In the genomic region with DNA sequence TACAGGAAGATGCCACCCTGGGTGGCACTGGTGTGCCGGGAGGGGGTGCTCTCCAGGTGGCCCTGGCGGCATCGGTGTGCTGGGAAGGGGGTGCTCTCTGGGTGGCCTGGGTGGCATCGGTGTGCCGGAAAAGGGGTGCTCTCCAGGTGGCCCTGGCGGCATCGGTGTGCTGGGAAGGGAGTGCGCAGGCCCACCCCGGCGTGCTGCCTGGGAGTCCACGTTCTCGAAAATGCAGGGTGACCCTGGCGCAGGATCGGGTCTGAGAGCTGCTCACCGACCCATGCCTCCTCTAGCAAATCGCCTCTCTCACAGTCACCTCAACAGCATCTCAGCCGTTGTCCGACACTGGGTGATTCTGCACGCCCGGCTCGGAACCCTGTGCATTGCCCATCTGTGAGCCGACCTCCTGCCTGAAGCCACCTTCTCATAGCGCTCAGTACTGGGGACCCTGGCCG, we compare ENCODE assay signal across 17 cellular contexts. TPM values are rescaled to one million over a fixed set of nuclear protein-coding genes. Genes with fewer than 3 reads are reported as not detected.
DNase-seq lines count a peak whose midpoint lies in the region; ATAC-seq and TF ChIP-seq lines count a peak whose summit lies in the region.
"Had no signal": no experiment of that assay in that cellular context is flagged by ENCODE, and none has a peak within 500 bp of the region (broad histone marks: within the 10 kb centered on the region; RNA-seq: fewer than 3 reads in every experiment).

No MANE protein-coding gene starts in this region.

- ATAC-seq in activated T-cell treated with anti-CD3 and anti-CD28 coated beads, Interleukin-2, amount 50 U/mL, for 72 hours (replicated peaks in 1 of 2) = no peak
- no peak for ATAC-seq in Panc1
- ATAC-seq: mucosa of descending colon, pancreas had no signal

- H3K4me1 ChIP-seq in Panc1 (ENCODE audit: control insufficient read depth, insufficient read depth, low read length) = peaks cover 35% of the 10 kb centered on the region
- H3K4me1 ChIP-seq in endodermal cell (ENCODE audit: control insufficient read depth, insufficient read depth, low read length) = no peaks in the 10 kb centered on the region
- peaks cover 0 to 62% (median 39%) of the 10 kb centered on the region in 6 donors for H3K4me1 ChIP-seq in spleen

- CTCF ChIA-PET in Panc1 (lab: Charles Lee) = no interaction called here

- DNase-seq in activated T-cell treated with anti-CD3 and anti-CD28 coated beads, Interleukin-2, amount 50 U/mL, for 72 hours = no peak
- DNase-seq in activated T-cell treated with anti-CD3 and anti-CD28 coated beads for 4 hours = no peak
- no peak for DNase-seq in Panc1 (ENCODE audit: low read depth, low spot score)
- peak; percentile 37 for DNase-seq in endodermal cell
- peak; percentile 60 for DNase-seq in spleen
- no peak for DNase-seq in cortex of kidney (lab: John Stamatoyannopoulos, UW)
- no peak for DNase-seq in HuH-7 (ENCODE audit: low spot score)
- no peak for DNase-seq in SW480 (ENCODE audit: low spot score)
- DNase-seq: COR-L47, hypothalamus, KG1, NCI-H1092, NCI-H526 treated with DMSO at 0.1 percent for 48 hours had no signal

- peaks cover 49% of the 10 kb centered on the region for H3K4me1 Mint-ChIP-seq in activated T-cell treated with anti-CD3 and anti-CD28 coated beads, Interleukin-2, amount 50 U/mL, for 72 hours (ENCODE audit: low read depth)
- H3K4me1 Mint-ChIP-seq in endodermal cell = peaks cover 4% of the 10 kb centered on the region

- no peaks in the 10 kb centered on the region for H3K27me3 ChIP-seq in Panc1 (ENCODE audit: control insufficient read depth, insufficient read depth, low read length)
- no peaks in the 10 kb centered on the region for H3K27me3 ChIP-seq in endodermal cell (ENCODE audit: control insufficient read depth, insufficient read depth, low read length, poor library complexity, severe bottlenecking)
- H3K27me3 ChIP-seq in spleen (replicated peaks in 1 of 7) = no peaks in the 10 kb centered on the region
- H3K27me3 ChIP-seq: pancreas, uterus had no signal

- peaks cover 26% of the 10 kb centered on the region in 2 donors for H3K36me3 Mint-ChIP-seq in activated T-cell treated with anti-CD3 and anti-CD28 coated beads, Interleukin-2, amount 50 U/mL, for 72 hours (ENCODE audit: insufficient read depth in 2 of 2)
- peaks cover 5% of the 10 kb centered on the region for H3K36me3 Mint-ChIP-seq in endodermal cell (ENCODE audit: low read depth)

- no peaks in the 10 kb centered on the region for H3K9me3 ChIP-seq in Panc1 (ENCODE audit: control insufficient read depth, insufficient read depth, low read depth, low read length)
- H3K9me3 ChIP-seq in endodermal cell (ENCODE audit: control insufficient read depth, low read length) = peaks cover 27% of the 10 kb centered on the region
- peaks cover 3 to 37% (median 29%) of the 10 kb centered on the region in 8 donors for H3K9me3 ChIP-seq in spleen
- H3K9me3 ChIP-seq: pancreas had no signal

- no peak for TF ChIP-seq POLR2A in spleen (IDR thresholded peaks at IDR 0.05)

- in situ Hi-C loops in Panc1 (cut with HindIII; ENCODE audit: low pct_unique_long_range_greater_than_20kb, low sequenced_read_pairs) = no loop called here

- H3K36me3 ChIP-seq in Panc1 (ENCODE audit: control insufficient read depth, insufficient read depth, low read length) (no peaks in the 10 kb centered on the region), endodermal cell (ENCODE audit: control insufficient read depth, insufficient read depth, low read length) (no peaks in the 10 kb centered on the region), spleen (peaks cover 0 to 10% (median 0%) of the 10 kb centered on the region in 6 donors)
- H3K36me3 ChIP-seq: pancreas, uterus had no signal

- intact Hi-C loops in Panc1 (cut with micrococcal nuclease; ENCODE audit: unreplicated experiment) (loop anchor here (10.0 kb wide), 1 partner anchor 51 kb away; no protein-coding TSS in a partner anchor), spleen (cut with DNase I; ENCODE audit: low total_unique reads) (no loop called here)

- POLR2A ChIA-PET in Panc1 (lab: Charles Lee) = no interaction called here

- no peak overlapping the region for H3K4me3 Mint-ChIP-seq in activated T-cell treated with anti-CD3 and anti-CD28 coated beads, Interleukin-2, amount 50 U/mL, for 72 hours
- H3K4me3 Mint-ChIP-seq in endodermal cell = no peak overlapping the region

- H3K27me3 Mint-ChIP-seq in activated T-cell treated with anti-CD3 and anti-CD28 coated beads, Interleukin-2, amount 50 U/mL, for 72 hours (ENCODE audit: low read depth) = no peaks in the 10 kb centered on the region
- H3K27me3 Mint-ChIP-seq in endodermal cell (ENCODE audit: insufficient read depth) = no peaks in the 10 kb centered on the region

- H3K27ac ChIP-seq in Panc1 (ENCODE audit: low read length) = peak overlapping the region; percentile 23; the same call in 1 of the 2 replicates
- no peak overlapping the region for H3K27ac ChIP-seq in endodermal cell (ENCODE audit: low read depth, low read length)
- H3K27ac ChIP-seq in spleen = no peak overlapping the region
- H3K27ac ChIP-seq: pancreas, skin epidermis, uterus had no signal

- no peak overlapping the region for H3K9ac ChIP-seq in endodermal cell (ENCODE audit: extremely low read depth, low read length, poor library complexity, severe bottlenecking)

- TF ChIP-seq CTCF in Panc1 (IDR thresholded peaks at IDR 0.05) (no peak), endodermal cell (conservative IDR thresholded peaks at IDR 0.05) (no peak), spleen (IDR thresholded peaks at IDR 0.05 in 8 of 11, conservative IDR thresholded peaks at IDR 0.05 in 3 of 11) (no peak)

- WGBS in endodermal cell (ENCODE audit: insufficient coverage in 1 of 2, insufficient read length in 1 of 2), 2 experiments = 90 to 92% methylated on average over 17 to 24 of the region's 24 CpGs
- WGBS in spleen, 5 donors = 90 to 93% (median 93%) methylated on average over 13 to 24 of the region's 24 CpGs

- H3K4me3 ChIP-seq in Panc1 (ENCODE audit: low read depth in 2 of 2, low read length in 2 of 2) (no peak overlapping the region), endodermal cell (ENCODE audit: low read length) (no peak overlapping the region), spleen (no peak overlapping the region)
- H3K4me3 ChIP-seq: mucosa of descending colon, pancreas, skin epidermis, uterus had no signal

- H3K9me3 Mint-ChIP-seq in activated T-cell treated with anti-CD3 and anti-CD28 coated beads, Interleukin-2, amount 50 U/mL, for 72 hours = peaks cover 12 to 18% of the 10 kb centered on the region in 2 donors
- peaks cover 31% of the 10 kb centered on the region for H3K9me3 Mint-ChIP-seq in endodermal cell

- BruUV-seq in Panc1 (replicated peaks; lab: Mats Ljungman, UMichigan) = no TSS peak

- H3K27ac Mint-ChIP-seq in activated T-cell treated with anti-CD3 and anti-CD28 coated beads, Interleukin-2, amount 50 U/mL, for 72 hours = peak overlapping the region; percentile 66
- no peak overlapping the region for H3K27ac Mint-ChIP-seq in endodermal cell

RNA-seq across cellular contexts. Expression of a gene that starts 36.4 kb away (rescaled TPM):
- total RNA-seq in activated T-cell treated with anti-CD3 and anti-CD28 coated beads, Interleukin-2, amount 50 U/mL, for 72 hours = 10 to 100 TPM; 39.2 to 48.9 TPM
- total RNA-seq in Panc1 (2021; ENCODE audit: unreplicated experiment) = 33.7 TPM
- polyA plus RNA-seq in Panc1 (2012; ENCODE audit: insufficient read length) = 38.4 TPM
- 10 to 100 TPM in 1 of 2 donors, 1 to 10 TPM in 1; 6.3 to 12.0 TPM for total RNA-seq in endodermal cell
- 27.0 TPM for polyA plus RNA-seq in endodermal cell (2013, experiment 1 of 2)
- polyA plus RNA-seq in endodermal cell (2013, experiment 2 of 2) = 25.2 TPM
- 10 to 100 TPM; 35.9 to 52.8 (median 52.0) TPM for total RNA-seq in spleen
- polyA plus RNA-seq in spleen = 10 to 100 TPM; 11.7 to 17.2 (median 12.1) TPM

Comparison
In these comparisons a context has a peak if more than half of its experiments do, and no peak if none do; other contexts are left out.
1. DNase-seq: peak in endodermal cell (single experiment) and spleen (single experiment); none in activated T-cell treated with anti-CD3 and anti-CD28 coated beads, Interleukin-2, amount 50 U/mL, for 72 hours (0 of 2), activated T-cell treated with anti-CD3 and anti-CD28 coated beads for 4 hours (single experiment), Panc1 (single experiment), cortex of kidney (single experiment), HuH-7 (single experiment) and SW480 (single experiment).